In genomic region chr20:47674686-47675085, GRCh38 we compare ENCODE assay signal across 1 cellular context.
TF ChIP-seq lines count a peak whose summit lies in the region.

No MANE protein-coding gene starts in this region.

TF ChIP-seq in H1, 55 proteins besides CTCF, POLR2A, EP300 and RAD21:
- no peak for TF ChIP-seq CHD1 (IDR thresholded peaks at IDR 0.05; ENCODE audit: low read depth, low read length)
